30 cellular contexts compared by ENCODE assay signal in the genomic region with DNA sequence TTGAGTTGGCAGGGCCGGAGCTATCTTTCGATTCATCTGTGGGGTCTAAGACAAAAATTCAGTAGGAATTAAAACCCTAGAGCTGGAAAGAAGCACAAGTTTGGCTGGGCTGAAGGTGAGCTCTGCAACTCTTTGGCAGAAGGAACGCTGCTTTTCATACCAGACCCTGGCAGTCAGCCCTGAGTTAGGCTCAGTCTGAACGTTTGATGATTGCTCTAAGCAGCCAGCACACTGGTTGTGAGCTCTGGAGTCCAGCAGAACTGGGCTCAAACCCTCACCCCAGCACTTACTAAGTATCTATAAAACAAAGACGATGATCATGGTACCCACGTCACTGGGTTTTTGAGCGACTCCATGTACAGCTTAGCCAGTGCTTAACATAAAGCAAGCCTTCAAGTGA.
"Had no signal": no experiment of that assay in that cellular context is flagged by ENCODE, and none has a peak within 500 bp of the region (broad histone marks: within the 10 kb centered on the region; RNA-seq: fewer than 3 reads in every experiment).

No MANE protein-coding gene starts in this region.

- DNase-seq: activated B cell treated with CpG ODN at 0.5 μM for 24 hours; activated CD4-positive, alpha-beta memory T cell treated with anti-CD3 and anti-CD28 coated beads for 36 hours; activated CD4-positive, alpha-beta T cell treated with anti-CD3 and anti-CD28 coated beads for 4 hours; activated CD4-positive, alpha-beta T cell treated with anti-CD3 and anti-CD28 coated beads, Interleukin-2, amount 10 ng/mL, durations not matched to agents 24 days and 14 days; activated CD4-positive, alpha-beta T cell treated with anti-CD3 and anti-CD28 coated beads, Interleukin-2, amount 50 U/mL, for 1 hour; activated CD4-positive, alpha-beta T cell treated with anti-CD3 and anti-CD28 coated beads, Interleukin-2, amount 50 U/mL, for 4 hours; activated CD4-positive, CD25-positive, alpha-beta regulatory T cell treated with anti-CD3 and anti-CD28 coated beads, Interleukin-2, amount 50 U/mL, for 72 hours; activated CD8-positive, alpha-beta memory T cell treated with anti-CD3 and anti-CD28 coated beads, Interleukin-2, amount 50 U/mL, for 4 hours; activated CD8-positive, alpha-beta T cell treated with anti-CD3 and anti-CD28 coated beads for 36 hours; activated effector memory CD4-positive, alpha-beta T cell treated with anti-CD3 and anti-CD28 coated beads, Interleukin-2, amount 50 U/mL, for 16 hours; activated gamma-delta T cell treated with Interleukin-2 at 50 U/mL for 16 hours; activated naive CD4-positive, alpha-beta T cell; activated naive CD4-positive, alpha-beta T cell treated with anti-CD3 and anti-CD28 coated beads for 36 hours; activated naive CD4-positive, alpha-beta T cell treated with anti-CD3 and anti-CD28 coated beads, Interleukin-2, amount 50 U/mL, for 16 hours; activated naive CD8-positive, alpha-beta T cell treated with anti-CD3 and anti-CD28 coated beads for 36 hours; activated T-cell treated with anti-CD3 and anti-CD28 coated beads for 4 hours; activated T-cell treated with anti-CD3 and anti-CD28 coated beads, Interleukin-2, amount 50 U/mL, for 1 hour; activated T-cell treated with anti-CD3 and anti-CD28 coated beads, Interleukin-2, amount 50 U/mL, for 4 hours; activated T-cell treated with anti-CD3 and anti-CD28 coated beads, Interleukin-2, amount 50 U/mL, for 72 hours; adrenal gland; amniotic stem cell; aorta; body of pancreas; brain microvascular endothelial cell; SW 1271; T-helper 1 cell; T-helper 2 cell; T-helper 9 cell had no signal

- H3K9me3 ChIP-seq: adrenal gland, body of pancreas, breast epithelium had no signal

- H3K27ac ChIP-seq: adrenal gland, body of pancreas, brain microvascular endothelial cell, breast epithelium, VCaP had no signal

- H3K4me3 ChIP-seq: adrenal gland, body of pancreas, breast epithelium had no signal

- H3K4me1 ChIP-seq: body of pancreas, breast epithelium had no signal

- H3K27me3 ChIP-seq: adrenal gland, body of pancreas, brain microvascular endothelial cell, breast epithelium had no signal
